In genomic region chr20:64238115-64238825, GRCh38 we compare ENCODE assay signal across 23 cellular contexts. TPM values are rescaled to one million over a fixed set of nuclear protein-coding genes. Genes with fewer than 3 reads are reported as not detected.
DNase-seq lines count a peak whose midpoint lies in the region; ATAC-seq and TF ChIP-seq lines count a peak whose summit lies in the region.
"Had no signal": no experiment of that assay in that cellular context is flagged by ENCODE, and none has a peak within 500 bp of the region (broad histone marks: within the 10 kb centered on the region; RNA-seq: fewer than 3 reads in every experiment).

No MANE protein-coding gene starts in this region.

- peak in 1 of 2 donors; percentile 30 for TF ChIP-seq RAD21 in liver (IDR thresholded peaks at IDR 0.05)

- H3K4me1 ChIP-seq in left ventricle myocardium inferior (peaks cover 21% of the 10 kb centered on the region), liver (ENCODE audit: control insufficient read depth in 4 of 4, insufficient read depth in 4 of 4, low read length in 3 of 4) (peaks cover 26 to 55% (median 44%) of the 10 kb centered on the region in 4 donors), upper lobe of right lung (no peaks in the 10 kb centered on the region)
- H3K4me1 ChIP-seq: BE2C, transverse colon had no signal

- DNase-seq in Right ventricle myocardium superior (peak; percentile 10), left ventricle myocardium inferior (no peak), SHP77 (lab: John Stamatoyannopoulos, UW) (peak; percentile 68 to 90), upper lobe of right lung (peak; percentile 40), DMS153 (lab: John Stamatoyannopoulos, UW) (no peak), HCEC 1CT (no peak)
- DNase-seq: activated CD4-positive, alpha-beta memory T cell treated with anti-CD3 and anti-CD28 coated beads, Interleukin-2, amount 10 ng/mL, durations not matched to agents 7 days and 5 days; activated CD8-positive, alpha-beta memory T cell treated with anti-CD3 and anti-CD28 coated beads, Interleukin-2, amount 50 U/mL, for 48 hours; BE2C; effector memory CD4-positive, alpha-beta T cell; GF-D8; NCI-H1694 treated with DMSO at 0.1 percent for 48 hours; NCI-H524; transverse colon had no signal

- no peak overlapping the region for H3K27ac ChIP-seq in left ventricle myocardium inferior (replicated peaks)
- peak overlapping the region; percentile 77 to 91 for H3K27ac ChIP-seq in liver (ENCODE audit: low read depth in 1 of 2, low read length in 2 of 2)
- H3K27ac ChIP-seq in upper lobe of right lung = no peak overlapping the region
- H3K27ac ChIP-seq: cardiac muscle cell, coronary artery, SK-N-MC, transverse colon had no signal

- H3K9ac ChIP-seq in liver (ENCODE audit: low read depth in 1 of 2, low read length in 2 of 2) = no peak overlapping the region

- H3K27me3 ChIP-seq in left ventricle myocardium inferior (ENCODE audit: low read depth) (no peaks in the 10 kb centered on the region), liver (ENCODE audit: control insufficient read depth in 4 of 4, insufficient read depth in 4 of 4, low read length in 3 of 4) (no peaks in the 10 kb centered on the region), upper lobe of right lung (no peaks in the 10 kb centered on the region)
- H3K27me3 ChIP-seq: BE2C, cardiac muscle cell had no signal

- intact Hi-C loops in Right ventricle myocardium superior (cut with DNase I) = no loop called here
- intact Hi-C loops in left ventricle myocardium inferior (cut with micrococcal nuclease) = no loop called here
- intact Hi-C loops in upper lobe of right lung (cut with DNase I) = no loop called here

- H3K9me3 ChIP-seq in left ventricle myocardium inferior (replicated peaks) (no peaks in the 10 kb centered on the region), liver (ENCODE audit: control insufficient read depth in 4 of 4, low read length in 3 of 4) (no peaks in the 10 kb centered on the region), upper lobe of right lung (no peaks in the 10 kb centered on the region)
- H3K9me3 ChIP-seq: BE2C, mucosa of descending colon, transverse colon had no signal

- peak; percentile 27 for ATAC-seq in Right ventricle myocardium superior (ENCODE audit: poor library complexity)
- no peak for ATAC-seq in upper lobe of right lung
- no peak for ATAC-seq in HG03432 (IDR thresholded peaks at IDR 0.05; ENCODE audit: unreplicated experiment)
- ATAC-seq: activated naive CD4-positive, alpha-beta T cell treated with anti-CD3 and anti-CD28 coated beads, Interleukin-2, amount 50 U/mL, for 72 hours; HCT116; mucosa of descending colon had no signal

- no peaks in the 10 kb centered on the region for H3K36me3 ChIP-seq in left ventricle myocardium inferior
- H3K36me3 ChIP-seq in liver (ENCODE audit: control insufficient read depth in 4 of 4, insufficient read depth in 3 of 4, low read depth in 1 of 4, low read length in 3 of 4) = no peaks in the 10 kb centered on the region
- H3K36me3 ChIP-seq in upper lobe of right lung = no peaks in the 10 kb centered on the region
- H3K36me3 ChIP-seq: cardiac muscle cell, transverse colon had no signal

- no peak overlapping the region for H3K4me3 ChIP-seq in left ventricle myocardium inferior
- no peak overlapping the region for H3K4me3 ChIP-seq in liver (ENCODE audit: low read depth in 1 of 3, low read length in 3 of 3)
- no peak overlapping the region for H3K4me3 ChIP-seq in upper lobe of right lung
- H3K4me3 ChIP-seq: cardiac muscle cell, coronary artery, lung, mucosa of descending colon, SK-N-MC, transverse colon had no signal

- TF ChIP-seq CTCF in left ventricle myocardium inferior (IDR thresholded peaks at IDR 0.05; ENCODE audit: borderline replicate concordance) = no peak
- TF ChIP-seq CTCF in liver (IDR thresholded peaks at IDR 0.05; ENCODE audit: low read depth, low read length, missing input control) = no peak
- no peak for TF ChIP-seq CTCF in upper lobe of right lung (IDR thresholded peaks at IDR 0.05)

- WGBS in liver = 51% methylated on average over 11 of the region's 11 CpGs

TF ChIP-seq in liver, 16 proteins besides CTCF, POLR2A, EP300 and RAD21:
- peak; percentile 72 for TF ChIP-seq REST (IDR thresholded peaks at IDR 0.05)
- peak; percentile 87 for TF ChIP-seq SP1 (IDR thresholded peaks at IDR 0.05)
- no peak for TF ChIP-seq TAF1 (conservative IDR thresholded peaks at IDR 0.05)
- peak in 1 of 2 donors; percentile 52 for TF ChIP-seq JUND (IDR thresholded peaks at IDR 0.05)
- TF ChIP-seq FOXA2 (IDR thresholded peaks at IDR 0.05) = peak; percentile 100
- no peak for TF ChIP-seq NR2F2 (IDR thresholded peaks at IDR 0.05)
- no peak for TF ChIP-seq EGR1 (IDR thresholded peaks at IDR 0.05; ENCODE audit: low read depth in 2 of 2)
- TF ChIP-seq RXRA (IDR thresholded peaks at IDR 0.05) = peak; percentile 80 to 92
- TF ChIP-seq MAX (IDR thresholded peaks at IDR 0.05) = peak; percentile 88
- TF ChIP-seq YY1 (IDR thresholded peaks at IDR 0.05) = peak; percentile 83
- peak; percentile 71 to 85 for TF ChIP-seq HNF4A (conservative IDR thresholded peaks at IDR 0.05)
- peak; percentile 99 for TF ChIP-seq FOXA1 (IDR thresholded peaks at IDR 0.05)
- peak; percentile 17 for TF ChIP-seq ATF3 (IDR thresholded peaks at IDR 0.05)
- no peak for TF ChIP-seq HNF4G (IDR thresholded peaks at IDR 0.05)
- peak in 1 of 2 donors; percentile 12 for TF ChIP-seq GABPA (IDR thresholded peaks at IDR 0.05 in 1 of 2, conservative IDR thresholded peaks at IDR 0.05 in 1 of 2)
- TF ChIP-seq, protein P1, sequence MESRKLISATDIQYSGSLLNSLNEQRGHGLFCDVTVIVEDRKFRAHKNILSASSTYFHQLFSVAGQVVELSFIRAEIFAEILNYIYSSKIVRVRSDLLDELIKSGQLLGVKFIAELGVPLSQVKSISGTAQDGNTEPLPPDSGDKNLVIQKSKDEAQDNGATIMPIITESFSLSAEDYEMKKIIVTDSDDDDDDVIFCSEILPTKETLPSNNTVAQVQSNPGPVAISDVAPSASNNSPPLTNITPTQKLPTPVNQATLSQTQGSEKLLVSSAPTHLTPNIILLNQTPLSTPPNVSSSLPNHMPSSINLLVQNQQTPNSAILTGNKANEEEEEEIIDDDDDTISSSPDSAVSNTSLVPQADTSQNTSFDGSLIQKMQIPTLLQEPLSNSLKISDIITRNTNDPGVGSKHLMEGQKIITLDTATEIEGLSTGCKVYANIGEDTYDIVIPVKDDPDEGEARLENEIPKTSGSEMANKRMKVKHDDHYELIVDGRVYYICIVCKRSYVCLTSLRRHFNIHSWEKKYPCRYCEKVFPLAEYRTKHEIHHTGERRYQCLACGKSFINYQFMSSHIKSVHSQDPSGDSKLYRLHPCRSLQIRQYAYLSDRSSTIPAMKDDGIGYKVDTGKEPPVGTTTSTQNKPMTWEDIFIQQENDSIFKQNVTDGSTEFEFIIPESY (IDR thresholded peaks at IDR 0.05) = peak; percentile 50

RNA-seq across cellular contexts. Expression of gene PCMTD2, which starts 17.3 kb away (rescaled TPM):
- total RNA-seq in Right ventricle myocardium superior (81.9 TPM), left ventricle myocardium inferior (62.9 TPM), liver (10 to 100 TPM; 37.2 to 74.4 TPM), upper lobe of right lung (58.8 TPM)
- 10 to 100 TPM; 12.7 to 13.6 TPM for polyA plus RNA-seq in liver

Comparison
In these comparisons a context has a peak if more than half of its experiments do, and no peak if none do; other contexts are left out.
1. DNase-seq: peak in Right ventricle myocardium superior (single experiment), SHP77 (2 of 2) and upper lobe of right lung (single experiment); none in left ventricle myocardium inferior (single experiment), DMS153 (single experiment) and HCEC 1CT (single experiment).
2. H3K27ac ChIP-seq: peak in liver (2 of 2); none in left ventricle myocardium inferior (single experiment) and upper lobe of right lung (single experiment).